In the genomic region with DNA sequence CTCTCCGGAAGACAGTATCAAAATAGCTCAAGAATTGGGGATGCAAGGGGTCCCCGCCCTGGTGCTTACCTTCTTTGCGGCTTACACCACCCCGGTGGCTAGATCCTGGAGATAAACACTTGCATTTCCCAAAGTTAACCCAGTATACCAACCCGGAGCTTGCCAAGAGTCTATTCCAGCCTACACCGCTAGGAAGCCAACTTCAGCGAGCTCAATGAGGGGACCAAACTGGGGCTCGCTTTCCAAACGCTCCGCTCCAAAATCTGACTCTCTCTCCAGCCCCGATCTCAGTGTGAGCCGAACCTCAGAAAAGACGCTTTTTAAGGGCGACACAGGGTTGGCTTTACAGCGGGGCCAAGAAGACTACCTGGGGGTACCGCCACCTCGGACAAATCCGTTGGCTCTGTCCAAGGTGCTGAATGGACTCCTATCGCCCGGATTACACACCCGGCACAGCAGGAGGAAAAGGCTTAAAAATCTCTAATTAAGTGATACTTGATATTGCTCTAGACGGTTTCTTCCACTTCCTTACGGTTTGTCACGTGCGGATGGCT, we compare ENCODE assay signal across 9 cellular contexts. TPM values are rescaled to one million over a fixed set of nuclear protein-coding genes. Genes with fewer than 3 reads are reported as not detected.
A peak's percentile ranks its signal among the peaks of the same experiment; 100 is the strongest.
DNase-seq lines count a peak whose midpoint lies in the region; ATAC-seq, FAIRE-seq and TF ChIP-seq lines count a peak whose summit lies in the region.
"Had no signal": no experiment of that assay in that cellular context is flagged by ENCODE, and none has a peak within 500 bp of the region (broad histone marks: within the 10 kb centered on the region; RNA-seq: fewer than 3 reads in every experiment).

No MANE protein-coding gene starts in this region.

- H3K27me3 ChIP-seq in Caco-2 (replicated peaks; ENCODE audit: control insufficient read depth, insufficient read depth, low read length) (no peaks in the 10 kb centered on the region), HUES6 (ENCODE audit: control insufficient read depth, insufficient read depth, low read length) (peaks cover 71% of the 10 kb centered on the region), GM12878 (replicated peaks in 1 of 2; ENCODE audit: control insufficient read depth in 2 of 2, insufficient read depth in 2 of 2, low read length in 1 of 2) (peaks cover 8 to 12% of the 10 kb centered on the region in 2 experiments), HepG2 (ENCODE audit: control insufficient read depth in 1 of 2, insufficient read depth in 2 of 2, low read length in 2 of 2) (peaks cover 1 to 31% of the 10 kb centered on the region in 2 experiments; a peak in 2 of 5 replicates)

- H3K36me3 Mint-ChIP-seq in Caco-2 (ENCODE audit: insufficient read depth, unreplicated experiment) = peaks cover 6% of the 10 kb centered on the region

- no peaks in the 10 kb centered on the region for H3K27me3 Mint-ChIP-seq in Caco-2 (ENCODE audit: insufficient read depth, unreplicated experiment)

- H4K20me1 ChIP-seq in GM12878 (ENCODE audit: control insufficient read depth, insufficient read depth) = no peaks in the 10 kb centered on the region
- H4K20me1 ChIP-seq in HepG2 (ENCODE audit: insufficient read depth, low read length) = no peaks in the 10 kb centered on the region

- RAD21 ChIA-PET in GM12878 (lab: Charles Lee; ENCODE audit: unreplicated experiment) = no interaction called here

- H3K36me3 ChIP-seq in Caco-2 (ENCODE audit: control insufficient read depth, insufficient read depth, low read length) (no peaks in the 10 kb centered on the region), HUES6 (ENCODE audit: control insufficient read depth, insufficient read depth, low read length) (no peaks in the 10 kb centered on the region), GM12878 (ENCODE audit: control insufficient read depth in 2 of 2, insufficient read depth in 2 of 2, low read length in 1 of 2) (no peaks in the 10 kb centered on the region), HepG2 (replicated peaks in 1 of 2; ENCODE audit: control insufficient read depth in 1 of 2, insufficient read depth in 2 of 2, low read length in 2 of 2) (no peaks in the 10 kb centered on the region)
- H3K36me3 ChIP-seq: heart right ventricle had no signal

- H3K9ac ChIP-seq in HUES6 (ENCODE audit: low read length) = no peak overlapping the region
- no peak overlapping the region for H3K9ac ChIP-seq in GM12878 (ENCODE audit: control insufficient read depth, insufficient read depth, low read length)
- no peak overlapping the region for H3K9ac ChIP-seq in HepG2 (ENCODE audit: insufficient read depth, low read depth, low read length)

- no peak overlapping the region for H3K4me3 ChIP-seq in Caco-2 (ENCODE audit: low read depth, low read length)
- H3K4me3 ChIP-seq in HUES6 (ENCODE audit: low read depth, low read length) = peak overlapping the region; percentile 78
- no peak overlapping the region for H3K4me3 ChIP-seq in GM12878
- no peak overlapping the region for H3K4me3 ChIP-seq in HepG2 (replicated peaks in 1 of 3; ENCODE audit: insufficient read depth in 1 of 3, low read depth in 2 of 3, low read length in 3 of 3)
- H3K4me3 ChIP-seq: heart right ventricle had no signal

- no peaks in the 10 kb centered on the region for H3K79me2 ChIP-seq in GM12878 (ENCODE audit: control insufficient read depth, insufficient read depth, low read length)
- no peaks in the 10 kb centered on the region for H3K79me2 ChIP-seq in HepG2 (ENCODE audit: insufficient read depth, low read length)

- CTCF ChIA-PET in Caco-2 (lab: Charles Lee) (interaction anchor here (4.9 kb wide), 1 partner anchor 20 kb away, joined by 69 read pairs; the partner anchor contains the start of gene BDNF), GM12878 (lab: Yijun Ruan, JAX) (interaction anchor here (0.6 to 1.7 kb wide), 2 partner anchors 21 to 835 kb away, joined by 3 to 5 read pairs; no protein-coding TSS in a partner anchor), HepG2 (lab: Yijun Ruan, JAX; ENCODE audit: low intra/inter-chr PET ratio, low total read pairs) (no interaction called here)

- 41% methylated on average over 25 of the region's 25 CpGs for WGBS in GM12878 (ENCODE audit: insufficient coverage, insufficient replicate concordance, low lambda C conversion rate, missing lambda C conversion rate)
- 63% methylated on average over 18 of the region's 25 CpGs for WGBS in HepG2 (ENCODE audit: low lambda C conversion rate)

- no peak overlapping the region for H3K27ac ChIP-seq in HUES6 (ENCODE audit: low read depth, low read length)
- H3K27ac ChIP-seq in GM12878 (ENCODE audit: control insufficient read depth, insufficient read depth) = no peak overlapping the region
- H3K27ac ChIP-seq in HepG2 (ENCODE audit: extremely low read length, insufficient read depth, low read length) = no peak overlapping the region
- H3K27ac ChIP-seq: heart right ventricle had no signal

- FAIRE-seq in GM12878 (lab: Jason Lieb, UNC) (no peak), HepG2 (lab: Jason Lieb, UNC) (no peak)

- TF ChIP-seq RAD21 in GM12878 (IDR thresholded peaks at IDR 0.05; ENCODE audit: insufficient read depth, low read depth, low read length) (no peak), HepG2 (CRISPR knock-in tag; IDR thresholded peaks at IDR 0.05) (no peak)

- TF ChIP-seq CTCF in Caco-2 (IDR thresholded peaks at IDR 0.05; ENCODE audit: insufficient read depth in 1 of 2, low read depth in 1 of 2, low read length in 1 of 2, severe bottlenecking in 1 of 2, unreplicated experiment in 1 of 2) = no peak
- TF ChIP-seq CTCF in GM12878 (IDR thresholded peaks at IDR 0.05 in 2 of 3, conservative IDR thresholded peaks at IDR 0.05 in 1 of 3; ENCODE audit: control insufficient read depth in 2 of 3, extremely low read depth in 1 of 3, insufficient read depth in 1 of 3, low read depth in 3 of 3, low read length in 3 of 3) = no peak
- TF ChIP-seq CTCF in HepG2 (CRISPR knock-in tag; IDR thresholded peaks at IDR 0.05) = no peak

- H3K4me1 ChIP-seq in Caco-2 = peaks cover 5% of the 10 kb centered on the region; the same call in 1 of the 2 replicates
- H3K4me1 ChIP-seq in HUES6 (ENCODE audit: control insufficient read depth, insufficient read depth, low read length) = peaks cover 34% of the 10 kb centered on the region
- H3K4me1 ChIP-seq in GM12878 (ENCODE audit: control insufficient read depth, insufficient read depth, low read length) = no peaks in the 10 kb centered on the region
- no peaks in the 10 kb centered on the region for H3K4me1 ChIP-seq in HepG2 (ENCODE audit: insufficient read depth, low read length)

- no peak overlapping the region for H3K27ac Mint-ChIP-seq in Caco-2 (ENCODE audit: unreplicated experiment)

- peak; percentile 41 to 60 for DNase-seq in Caco-2
- no peak for DNase-seq in GM12878 (ENCODE audit: low read depth, low spot score)
- DNase-seq in HepG2 (ENCODE audit: low spot score) = no peak
- no peak for DNase-seq in stimulated activated naive CD4-positive, alpha-beta T cell treated with Interleukin-2 at 50 U/mL for 16 hours (lab: John Stamatoyannopoulos, UW)
- no peak for DNase-seq in epidermal melanocyte (ENCODE audit: insufficient read length, low spot score)
- no peak for DNase-seq in amniotic stem cell (lab: John Stamatoyannopoulos, UW)
- no peak for DNase-seq in NCI-H510A (lab: John Stamatoyannopoulos, UW)

- H3K4me1 Mint-ChIP-seq in Caco-2 (ENCODE audit: low read depth, unreplicated experiment) = peaks cover 7% of the 10 kb centered on the region

- no peaks in the 10 kb centered on the region for H3K9me3 ChIP-seq in Caco-2
- H3K9me3 ChIP-seq in HUES6 (ENCODE audit: control insufficient read depth, insufficient read depth, low read depth, low read length) = no peaks in the 10 kb centered on the region
- no peaks in the 10 kb centered on the region; the same call in 2 of the 3 replicates for H3K9me3 ChIP-seq in GM12878 (replicated peaks; ENCODE audit: control insufficient read depth, insufficient read depth, low read length)
- no peaks in the 10 kb centered on the region for H3K9me3 ChIP-seq in HepG2 (ENCODE audit: low read length)
- H3K9me3 ChIP-seq: heart right ventricle had no signal

- no peaks in the 10 kb centered on the region for H3K9me3 Mint-ChIP-seq in Caco-2 (ENCODE audit: unreplicated experiment)

- peak overlapping the region; percentile 90 for H3K4me3 Mint-ChIP-seq in Caco-2 (ENCODE audit: unreplicated experiment)

- TF ChIP-seq POLR2A in GM12878 (IDR thresholded peaks at IDR 0.05; ENCODE audit: low read depth, low read length) (no peak), HepG2 (IDR thresholded peaks at IDR 0.05; ENCODE audit: insufficient read depth in 1 of 2, low read depth in 2 of 2, low read length in 2 of 2) (no peak)

- H2AFZ ChIP-seq in GM12878 (ENCODE audit: control insufficient read depth, low read depth, low read length) = no peak overlapping the region
- H2AFZ ChIP-seq in HepG2 (ENCODE audit: low read length) = no peak overlapping the region

- no TSS peak for BruUV-seq in Caco-2 (replicated peaks; lab: Mats Ljungman, UMichigan)
- BruUV-seq in GM12878 (replicated peaks; lab: Mats Ljungman, UMichigan) = no TSS peak
- BruUV-seq in HepG2 (replicated peaks; lab: Mats Ljungman, UMichigan) = no TSS peak

- H3K4me2 ChIP-seq in GM12878 (ENCODE audit: control insufficient read depth, insufficient read depth) = no peak overlapping the region
- no peak overlapping the region for H3K4me2 ChIP-seq in HepG2 (ENCODE audit: low read depth, low read length)

- SMC1A ChIA-PET in GM12878 (lab: Charles Lee; ENCODE audit: uncharacterized antibody, unreplicated experiment) = no interaction called here

- TF ChIP-seq EP300 in GM12878 (IDR thresholded peaks at IDR 0.05; ENCODE audit: borderline replicate concordance in 1 of 2, control insufficient read depth in 1 of 2, low read depth in 2 of 2, low read length in 2 of 2) (no peak), HepG2 (IDR thresholded peaks at IDR 0.05; ENCODE audit: low read depth in 2 of 2, low read length in 2 of 2) (no peak), HepG2 (CRISPR knock-in tag; IDR thresholded peaks at IDR 0.05; ENCODE audit: borderline replicate concordance) (no peak)

- intact Hi-C loops in Caco-2 (cut with micrococcal nuclease; ENCODE audit: unreplicated experiment) (no loop called here), GM12878 (cut with micrococcal nuclease; ENCODE audit: unreplicated experiment) (loop anchor here (5.0 kb wide), 1 partner anchor 117 kb away; no protein-coding TSS in a partner anchor), HepG2 (cut with micrococcal nuclease; ENCODE audit: unreplicated experiment) (no loop called here)

- POLR2A ChIA-PET in Caco-2 (lab: Charles Lee) (interaction anchor here (0.7 kb wide), 1 partner anchor 86 kb away, joined by 3 read pairs; no protein-coding TSS in a partner anchor), GM12878 (lab: Charles Lee) (no interaction called here), HepG2 (lab: Yijun Ruan, JAX) (no interaction called here)

- in situ Hi-C loops in GM12878 (cut with MboI) (no loop called here), HepG2 (cut with HindIII; ENCODE audit: extremely low pct_ligation_motif_present, low pct_unique_long_range_greater_than_20kb) (no loop called here)

- ATAC-seq in GM12878 (no peak), HepG2 (0 out of 3 replicates have a peak, but pooled peaks have one; percentile 33)

RNA-seq across cellular contexts. Expression of gene BDNF, which starts 20.1 kb away (rescaled TPM):
- total RNA-seq in Caco-2 (2022) (7.2 and 8.5 TPM in 2 replicates), GM12878 (2014; rRNA removed) (0.06 TPM in 1 of 2 replicates, not detected in the other), GM12878 (2014; rRNA removed; fragmentation: Illumina TruSeq; extraction: Trizol) (0.04 TPM in 1 of 2 replicates, not detected in the other), GM12878 (2021) (0.05 and 0.08 TPM in 2 replicates), HepG2 (2016; rRNA removed; fragmentation: Illumina TruSeq; extraction: Trizol) (0.02 TPM in 1 of 2 replicates, not detected in the other)
- 0.15 and 0.23 TPM in 2 replicates for total RNA-seq in GM12878 (2013; cell fraction: nucleolus; rRNA removed)
- not detected for polyA plus RNA-seq in GM12878 (2011; ENCODE audit: low read depth)
- polyA plus RNA-seq in GM12878 (2011; rRNA removed) (0.14 and 0.15 TPM in 2 replicates), GM12878 (2014; fragmentation: Illumina TruSeq; extraction: Trizol) (0.05 TPM in 1 of 2 replicates, not detected in the other), GM12878 (2014; fragmentation: Nextera tagmentation; extraction: Ambion mirVana) (under 1 TPM; 0.02 to 0.03 TPM), GM12878 (2014; rRNA removed) (0.05 TPM in 1 of 2 replicates, not detected in the other), GM12878 (2016; fragmentation: Nextera tagmentation; extraction: Ambion mirVana) (under 1 TPM; 0.07 to 0.24 TPM), HepG2 (2011; rRNA removed) (not detected in 2 replicates)
- 0.04 and 0.07 TPM in 2 replicates for polyA plus RNA-seq in GM12878 (2011; cell fraction: cytosol; rRNA removed)
- polyA plus RNA-seq in GM12878 (2011; cell fraction: nucleus; rRNA removed) = 0.06 and 0.13 TPM in 2 replicates
- polyA plus RNA-seq in GM12878 (2012) = 0.07 TPM in 1 of 2 replicates, not detected in the other
- 0.10 TPM in 1 of 2 replicates, not detected in the other for polyA minus RNA-seq in GM12878 (2011; rRNA and poly(A)+ RNA removed)
- not detected in 2 replicates for polyA minus RNA-seq in GM12878 (2011; cell fraction: cytosol; rRNA and poly(A)+ RNA removed)
- 0.10 and 0.12 TPM in 2 replicates for polyA minus RNA-seq in GM12878 (2011; cell fraction: nucleus; rRNA and poly(A)+ RNA removed)
- total RNA-seq in HepG2 (2016; cell fraction: cytosol; rRNA removed; fragmentation: Illumina TruSeq; extraction: Trizol; ENCODE audit: low read depth) = not detected in 2 replicates
- total RNA-seq in HepG2 (2016; cell fraction: insoluble cytoplasmic fraction; rRNA removed; fragmentation: Illumina TruSeq; extraction: Trizol) = not detected in 2 replicates
- not detected in 2 replicates for total RNA-seq in HepG2 (2016; cell fraction: membrane; rRNA removed; fragmentation: Illumina TruSeq; extraction: Trizol)
- not detected in 2 replicates for total RNA-seq in HepG2 (2016; cell fraction: nucleus; rRNA removed; fragmentation: Illumina TruSeq; extraction: Trizol)
- not detected in 2 replicates for polyA plus RNA-seq in HepG2 (2011; cell fraction: cytosol; rRNA removed)
- not detected in 2 replicates for polyA plus RNA-seq in HepG2 (2011; cell fraction: nucleus; rRNA removed)
- polyA plus RNA-seq in HepG2 (2012) = not detected in 2 replicates
- polyA plus RNA-seq in HepG2 (2016; cell fraction: cytosol; fragmentation: Illumina TruSeq; extraction: Trizol; ENCODE audit: low read depth) = not detected in 2 replicates
- polyA plus RNA-seq in HepG2 (2016; cell fraction: insoluble cytoplasmic fraction; fragmentation: Illumina TruSeq; extraction: Trizol; ENCODE audit: low read depth) = not detected in 2 replicates
- not detected in 2 replicates for polyA plus RNA-seq in HepG2 (2016; cell fraction: membrane; fragmentation: Illumina TruSeq; extraction: Trizol; ENCODE audit: low read depth)
- polyA plus RNA-seq in HepG2 (2016; cell fraction: nucleus; fragmentation: Illumina TruSeq; extraction: Trizol; ENCODE audit: insufficient read depth, low read depth) = not detected in 2 replicates
- polyA minus RNA-seq in HepG2 (2011; rRNA and poly(A)+ RNA removed; ENCODE audit: low replicate concordance) = 0.75 TPM in 1 of 2 replicates, not detected in the other
- not detected in 2 replicates for polyA minus RNA-seq in HepG2 (2011; cell fraction: cytosol; rRNA and poly(A)+ RNA removed)
- polyA minus RNA-seq in HepG2 (2011; cell fraction: nucleus; rRNA and poly(A)+ RNA removed) = not detected in 2 replicates

Comparison
In these comparisons a context has a peak if more than half of its experiments do, and no peak if none do; other contexts are left out.
1. DNase-seq: peak in Caco-2 (2 of 2); none in GM12878 (single experiment), HepG2 (single experiment), stimulated activated naive CD4-positive, alpha-beta T cell treated with Interleukin-2 at 50 U/mL for 16 hours (single experiment), epidermal melanocyte (single experiment), amniotic stem cell (single experiment) and NCI-H510A (single experiment).